In genomic region chr1:22555386-22555656, GRCh38 we compare ENCODE assay signal across 2 cellular contexts.
A peak's percentile ranks its signal among the peaks of the same experiment; 100 is the strongest.
TF ChIP-seq lines count a peak whose summit lies in the region.

No MANE protein-coding gene starts in this region.

TF ChIP-seq in HepG2, 621 proteins besides CTCF, POLR2A, EP300 and RAD21:
- TF ChIP-seq TMF1 (CRISPR knock-in tag; IDR thresholded peaks at IDR 0.05; ENCODE audit: low read depth) (no peak), ZNF768 (CRISPR knock-in tag; IDR thresholded peaks at IDR 0.05) (peak; percentile 92), DRAP1 (CRISPR knock-in tag; IDR thresholded peaks at IDR 0.05) (no peak), STAT6 (CRISPR knock-in tag; IDR thresholded peaks at IDR 0.05; ENCODE audit: borderline replicate concordance) (no peak), ZNF275 (CRISPR knock-in tag; IDR thresholded peaks at IDR 0.05; ENCODE audit: borderline replicate concordance) (no peak)

TF ChIP-seq in H1, 55 proteins besides CTCF, POLR2A, EP300 and RAD21:
- TF ChIP-seq GTF2F1 (IDR thresholded peaks at IDR 0.05; ENCODE audit: borderline replicate concordance, low read depth, low read length) (no peak), TAF1 (IDR thresholded peaks at IDR 0.05; ENCODE audit: low read depth, low read length) (no peak), BCL11A (IDR thresholded peaks at IDR 0.05; ENCODE audit: low read depth in 2 of 2, low read length in 2 of 2) (no peak), CEBPB (IDR thresholded peaks at IDR 0.05; ENCODE audit: low read depth, low read length) (no peak), SP1 (IDR thresholded peaks at IDR 0.05; ENCODE audit: low read depth, low read length) (no peak), RBBP5 (IDR thresholded peaks at IDR 0.05; ENCODE audit: borderline replicate concordance, low read depth, low read length) (no peak), POU5F1 (IDR thresholded peaks at IDR 0.05; ENCODE audit: low read depth, low read length) (no peak), CHD7 (IDR thresholded peaks at IDR 0.05; ENCODE audit: insufficient replicate concordance, low read length) (no peak), SIN3A (conservative IDR thresholded peaks at IDR 0.05 in 1 of 2, IDR thresholded peaks at IDR 0.05 in 1 of 2; ENCODE audit: low read depth in 1 of 2, low read length in 2 of 2) (no peak), GABPA (IDR thresholded peaks at IDR 0.05; ENCODE audit: borderline replicate concordance, insufficient read depth, low read length) (no peak), EZH2 (IDR thresholded peaks at IDR 0.05; ENCODE audit: low read depth, low read length, severe bottlenecking) (no peak), CHD1 (IDR thresholded peaks at IDR 0.05; ENCODE audit: low read depth, low read length) (no peak), SP4 (IDR thresholded peaks at IDR 0.05; ENCODE audit: low read length) (no peak), SUZ12 (IDR thresholded peaks at IDR 0.05; ENCODE audit: low read length) (no peak)
